16 cellular contexts compared by ENCODE assay signal in genomic region chr4:87326460-87326859, GRCh38.
"Had no signal": no experiment of that assay in that cellular context is flagged by ENCODE, and none has a peak within 500 bp of the region (broad histone marks: within the 10 kb centered on the region; RNA-seq: fewer than 3 reads in every experiment).

No MANE protein-coding gene starts in this region.

- DNase-seq: activated naive CD4-positive, alpha-beta T cell treated with Interleukin-2 at 50 U/mL for 16 hours; activated naive CD8-positive, alpha-beta T cell treated with anti-CD3 and anti-CD28 coated beads for 36 hours; activated T-cell treated with anti-CD3 and anti-CD28 coated beads, Interleukin-2, amount 50 U/mL, for 24 hours; esophagus squamous epithelium; gastrocnemius medialis; hypothalamus; left ventricle myocardium superior; mammary epithelial cell; naive thymus-derived CD8-positive, alpha-beta T cell; sigmoid colon; stimulated activated CD4-positive, alpha-beta T cell treated with anti-CD3 and anti-CD28 coated beads, Interleukin-2, amount 100 ng/mL, for 48 hours; stimulated activated CD8-positive, alpha-beta memory T cell treated with anti-CD3 and anti-CD28 coated beads, Interleukin-4, amount 100 ng/mL, for 48 hours; stimulated activated naive B cell treated with anti-CD40 and anti-IgM and Interleukin-4, amounts not matched to agents 10 μg/mL and 1 μg/mL and 100 μg/mL, for 72 hours; transverse colon had no signal

- ATAC-seq: activated T-helper 17 cell treated with anti-CD3 and anti-CD28 coated beads, Interleukin-2, amount 50 U/mL, for 72 hours; gastrocnemius medialis; left ventricle myocardium superior; naive thymus-derived CD8-positive, alpha-beta T cell; stimulated activated naive B cell treated with anti-CD40 and anti-IgM and Interleukin-4, amounts not matched to agents 10 μg/mL and 1 μg/mL and 100 μg/mL, for 72 hours; WTC11 had no signal
